In genomic region chr16:67673712-67674580, GRCh38 we compare ENCODE assay signal across 1 cellular context.
TF ChIP-seq lines count a peak whose summit lies in the region.

No MANE protein-coding gene starts in this region.

TF ChIP-seq in K562, 482 proteins besides CTCF, POLR2A, EP300 and RAD21:
- TF ChIP-seq ZNF347 (CRISPR knock-in tag; IDR thresholded peaks at IDR 0.05; ENCODE audit: low read depth) (no peak), NFIC (IDR thresholded peaks at IDR 0.05) (peak; percentile 63), CREM (IDR thresholded peaks at IDR 0.05; ENCODE audit: low read depth) (0 out of 2 replicates have a peak, but pooled peaks have one; percentile 21), SPI1 (IDR thresholded peaks at IDR 0.05; ENCODE audit: borderline replicate concordance, low read depth, low read length) (peak; percentile 14; the same call in 1 of the 2 replicates)
